In genomic region chr13:44050450-44051063, GRCh38 we compare ENCODE assay signal across 8 cellular contexts.
A peak's percentile ranks its signal among the peaks of the same experiment; 100 is the strongest.
DNase-seq lines count a peak whose midpoint lies in the region; ATAC-seq, FAIRE-seq and TF ChIP-seq lines count a peak whose summit lies in the region.

No MANE protein-coding gene starts in this region.

- H3K27ac Mint-ChIP-seq in stimulated activated naive CD8-positive, alpha-beta T cell treated with anti-CD3 and anti-CD28 coated beads, Interleukin-15, amount 100 ng/mL, for 72 hours = no peak overlapping the region

- no peak for ATAC-seq in stimulated activated naive CD8-positive, alpha-beta T cell treated with anti-CD3 and anti-CD28 coated beads, Interleukin-15, amount 100 ng/mL, for 72 hours
- no peak for ATAC-seq in GM21717 (IDR thresholded peaks at IDR 0.05; ENCODE audit: unreplicated experiment)

- H3K27me3 Mint-ChIP-seq in stimulated activated naive CD8-positive, alpha-beta T cell treated with anti-CD3 and anti-CD28 coated beads, Interleukin-15, amount 100 ng/mL, for 72 hours = peaks cover 36% of the 10 kb centered on the region

- FAIRE-seq in RCC 7860 (lab: Jason Lieb, UNC) (peak; percentile 86), small intestine (lab: Jason Lieb, UNC) (peak; percentile 96)

- TF ChIP-seq CTCF in GM12874 (IDR thresholded peaks at IDR 0.05; ENCODE audit: insufficient read depth, low read depth, low read length) (peak; percentile 33; the same call in 1 of the 2 replicates), fibroblast of pulmonary artery (IDR thresholded peaks at IDR 0.05; ENCODE audit: low read length, missing control alignments) (peak; percentile 81)

- DNase-seq in AG08396 (ENCODE audit: low spot score) = peak; percentile 18
- DNase-seq in RCC 7860 (ENCODE audit: low spot score) = peak; percentile 17
- DNase-seq in fibroblast of pulmonary artery (ENCODE audit: low read depth) = peak; percentile 63
- peak; percentile 62 for DNase-seq in small intestine
- no peak for DNase-seq in stimulated activated naive CD8-positive, alpha-beta T cell treated with anti-CD3 and anti-CD28 coated beads, Interleukin-15, amount 100 ng/mL, for 72 hours
- DNase-seq in stimulated activated CD4-positive, alpha-beta T cell treated with anti-CD3 and anti-CD28 coated beads, Interleukin-4, amount 100 ng/mL, for 4 hours = no peak

- no peaks in the 10 kb centered on the region for H3K36me3 ChIP-seq in small intestine (ENCODE audit: control insufficient read depth in 2 of 2, insufficient read depth in 2 of 2, low read length in 2 of 2)

- no peaks in the 10 kb centered on the region for H3K9me3 Mint-ChIP-seq in stimulated activated naive CD8-positive, alpha-beta T cell treated with anti-CD3 and anti-CD28 coated beads, Interleukin-15, amount 100 ng/mL, for 72 hours

- H3K4me1 ChIP-seq in small intestine (ENCODE audit: control insufficient read depth in 2 of 2, insufficient read depth in 1 of 2, low read depth in 1 of 2, low read length in 1 of 2) = no peaks in the 10 kb centered on the region

- H3K9me3 ChIP-seq in small intestine (ENCODE audit: control insufficient read depth, low read depth) = no peaks in the 10 kb centered on the region

- 10 to 25% (median 14%) methylated on average over 3 of the region's 3 CpGs for WGBS in small intestine, 3 donors

- no peak overlapping the region for H3K27ac ChIP-seq in small intestine (ENCODE audit: low read depth in 1 of 2, low read length in 1 of 2)

- peaks cover 5% of the 10 kb centered on the region for H3K4me1 Mint-ChIP-seq in stimulated activated naive CD8-positive, alpha-beta T cell treated with anti-CD3 and anti-CD28 coated beads, Interleukin-15, amount 100 ng/mL, for 72 hours

- no peaks in the 10 kb centered on the region for H3K27me3 ChIP-seq in small intestine (ENCODE audit: control insufficient read depth in 2 of 2, insufficient read depth in 2 of 2, low read length in 2 of 2)

- H3K4me3 ChIP-seq in fibroblast of pulmonary artery (replicated peaks; ENCODE audit: low read depth, low read length) = no peak overlapping the region
- no peak overlapping the region for H3K4me3 ChIP-seq in small intestine (ENCODE audit: low read depth in 1 of 2, low read length in 2 of 2)

- H3K4me3 Mint-ChIP-seq in stimulated activated naive CD8-positive, alpha-beta T cell treated with anti-CD3 and anti-CD28 coated beads, Interleukin-15, amount 100 ng/mL, for 72 hours = no peak overlapping the region

Comparison
In these comparisons a context has a peak if more than half of its experiments do, and no peak if none do; other contexts are left out.
1. DNase-seq: peak in AG08396 (single experiment), RCC 7860 (single experiment), fibroblast of pulmonary artery (single experiment) and small intestine (single experiment); none in stimulated activated naive CD8-positive, alpha-beta T cell treated with anti-CD3 and anti-CD28 coated beads, Interleukin-15, amount 100 ng/mL, for 72 hours (0 of 2) and stimulated activated CD4-positive, alpha-beta T cell treated with anti-CD3 and anti-CD28 coated beads, Interleukin-4, amount 100 ng/mL, for 4 hours (0 of 2).